16 cellular contexts compared by ENCODE assay signal in the genomic region with DNA sequence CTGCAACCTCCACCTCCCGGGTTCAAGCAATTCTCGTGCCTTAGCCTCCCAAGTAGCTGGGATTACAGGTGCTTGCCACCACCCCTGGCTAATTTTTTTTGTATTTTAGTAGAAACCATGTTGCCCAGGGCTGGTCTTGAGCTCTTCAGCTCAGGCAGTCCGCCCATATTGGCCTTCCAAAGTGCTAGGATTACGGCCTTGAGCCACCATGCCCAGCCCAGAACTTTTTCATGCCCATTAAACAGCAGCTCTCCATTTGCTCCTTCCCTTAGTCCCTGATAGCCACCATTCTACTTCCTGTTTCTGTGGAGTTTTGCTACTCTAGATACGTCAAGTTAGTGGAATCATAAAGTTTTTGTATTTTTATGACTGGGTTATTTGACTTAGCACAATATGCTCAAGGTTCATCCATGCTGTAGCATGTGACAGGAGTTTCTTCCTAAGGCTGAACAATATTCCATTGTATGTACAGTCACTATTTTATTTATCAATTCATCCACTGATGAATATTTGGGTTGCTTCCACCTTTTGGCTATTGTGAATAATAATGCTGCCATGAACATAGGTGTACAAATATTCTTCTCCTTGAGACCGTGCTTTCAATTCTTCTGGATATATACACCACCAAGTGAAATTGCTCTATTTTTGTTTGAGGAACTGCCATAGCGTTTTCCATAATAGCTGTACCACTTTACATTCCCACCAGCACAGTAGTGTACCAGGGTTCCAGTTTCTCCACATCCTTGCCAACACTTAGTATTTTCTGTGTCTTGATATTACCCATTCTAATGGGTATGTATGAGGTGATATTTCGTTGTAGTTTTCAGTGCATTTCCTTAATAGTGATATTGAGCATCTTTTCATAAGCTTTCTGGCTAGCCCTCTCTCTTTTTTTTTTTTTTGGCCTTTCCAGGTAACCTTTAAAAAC.
"Had no signal": no experiment of that assay in that cellular context is flagged by ENCODE, and none has a peak within 500 bp of the region (broad histone marks: within the 10 kb centered on the region; RNA-seq: fewer than 3 reads in every experiment).

No MANE protein-coding gene starts in this region.

- H3K9me3 ChIP-seq: body of pancreas, left ventricle myocardium inferior, neutrophil, pancreas, tibial artery had no signal

- H3K4me1 Mint-ChIP-seq: activated naive CD8-positive, alpha-beta T cell treated with anti-CD3 and anti-CD28 coated beads, Interleukin-2, amount 10 ng/mL, durations not matched to agents 7 days and 5 days had no signal

- H3K4me3 ChIP-seq: body of pancreas, left ventricle myocardium inferior, pancreas, tibial artery had no signal

- ATAC-seq: activated CD4-positive, CD25-positive, alpha-beta regulatory T cell treated with anti-CD3 and anti-CD28 coated beads, Interleukin-2, amount 50 U/mL, for 24 hours; body of pancreas; foreskin keratinocyte; natural killer cell; pancreas had no signal

- H3K9me3 Mint-ChIP-seq: activated naive CD8-positive, alpha-beta T cell treated with anti-CD3 and anti-CD28 coated beads, Interleukin-2, amount 10 ng/mL, durations not matched to agents 7 days and 5 days; natural killer cell had no signal

- H3K27me3 ChIP-seq: body of pancreas, foreskin keratinocyte, neutrophil, pancreas, tibial artery had no signal

- H3K27me3 Mint-ChIP-seq: activated naive CD8-positive, alpha-beta T cell treated with anti-CD3 and anti-CD28 coated beads, Interleukin-2, amount 10 ng/mL, durations not matched to agents 7 days and 5 days had no signal

- H3K27ac ChIP-seq: body of pancreas, foreskin keratinocyte, left ventricle myocardium inferior, neutrophil, pancreas, tibial artery had no signal

- H3K36me3 Mint-ChIP-seq: natural killer cell had no signal

- DNase-seq: activated CD4-positive, alpha-beta T cell treated with anti-CD3 and anti-CD28 coated beads, Interleukin-2, amount 50 U/mL, for 1 hour; activated CD8-positive, alpha-beta memory T cell treated with anti-CD3 and anti-CD28 coated beads, Interleukin-2, amount 50 U/mL, for 4 hours; activated gamma-delta T cell treated with Interleukin-2 at 50 U/mL for 16 hours; activated naive CD8-positive, alpha-beta T cell treated with anti-CD3 and anti-CD28 coated beads, Interleukin-2, amount 10 ng/mL, durations not matched to agents 7 days and 5 days; activated T-cell treated with anti-CD3 and anti-CD28 coated beads, Interleukin-2, amount 50 U/mL, for 48 hours; body of pancreas; foreskin keratinocyte; kidney; left ventricle myocardium inferior; natural killer cell; pancreas; stimulated activated naive CD4-positive, alpha-beta T cell treated with Interleukin-2 at 50 U/mL for 16 hours; substantia nigra; tibial artery had no signal

- H3K4me1 ChIP-seq: body of pancreas, foreskin keratinocyte, left ventricle myocardium inferior, pancreas, tibial artery had no signal

- H3K4me3 Mint-ChIP-seq: activated naive CD8-positive, alpha-beta T cell treated with anti-CD3 and anti-CD28 coated beads, Interleukin-2, amount 10 ng/mL, durations not matched to agents 7 days and 5 days; natural killer cell had no signal

- H3K27ac Mint-ChIP-seq: activated naive CD8-positive, alpha-beta T cell treated with anti-CD3 and anti-CD28 coated beads, Interleukin-2, amount 10 ng/mL, durations not matched to agents 7 days and 5 days had no signal
